34 cellular contexts compared by ENCODE assay signal in the genomic region with DNA sequence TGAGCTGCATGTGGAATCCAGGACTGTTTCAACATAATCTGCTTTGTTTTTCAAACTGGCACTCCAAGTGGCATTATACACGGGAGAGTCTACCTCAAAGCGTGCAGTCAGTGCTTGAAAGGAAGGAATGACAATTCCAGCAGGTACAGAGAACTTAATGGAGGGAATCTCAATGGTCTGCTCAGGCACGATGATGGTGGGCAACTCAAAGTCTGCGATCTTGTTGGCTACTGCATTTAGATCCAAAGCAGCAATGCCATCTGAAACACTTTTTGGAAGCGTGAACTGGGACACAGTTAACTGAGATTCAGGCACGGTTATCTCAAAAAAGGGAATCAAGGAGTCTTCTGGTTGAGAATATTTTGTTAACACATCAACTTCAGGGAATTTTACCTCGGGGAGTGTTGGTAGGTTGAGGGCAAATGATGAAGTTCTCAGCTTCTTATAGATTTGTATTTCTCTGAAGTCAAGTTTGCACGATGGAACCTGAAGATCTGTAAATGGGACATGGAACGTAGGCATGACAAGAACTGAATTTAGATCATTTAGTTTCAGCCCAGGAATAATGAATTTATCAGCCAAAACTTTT. TPM values are rescaled to one million over a fixed set of nuclear protein-coding genes. Genes with fewer than 3 reads are reported as not detected.
"Had no signal": no experiment of that assay in that cellular context is flagged by ENCODE, and none has a peak within 500 bp of the region (broad histone marks: within the 10 kb centered on the region; RNA-seq: fewer than 3 reads in every experiment).

No MANE protein-coding gene starts in this region.

- H3K36me3 Mint-ChIP-seq: activated CD4-positive, alpha-beta memory T cell treated with anti-CD3 and anti-CD28 coated beads for 36 hours; activated naive CD4-positive, alpha-beta T cell treated with anti-CD3 and anti-CD28 coated beads, Interleukin-2, amount 50 U/mL, for 72 hours; activated naive CD8-positive, alpha-beta T cell treated with anti-CD3 and anti-CD28 coated beads for 36 hours; brain had no signal

- H3K4me1 ChIP-seq: adrenal gland had no signal

- H3K9me3 Mint-ChIP-seq: activated B cell treated with CpG ODN at 0.5 μM for 24 hours; activated CD4-positive, alpha-beta memory T cell treated with anti-CD3 and anti-CD28 coated beads for 36 hours; activated CD4-positive, alpha-beta T cell treated with anti-CD3 and anti-CD28 coated beads, Interleukin-2, amount 10 ng/mL, durations not matched to agents 24 days and 14 days; activated CD8-positive, alpha-beta T cell treated with anti-CD3 and anti-CD28 coated beads for 36 hours; activated naive CD4-positive, alpha-beta T cell treated with anti-CD3 and anti-CD28 coated beads for 36 hours; activated naive CD4-positive, alpha-beta T cell treated with anti-CD3 and anti-CD28 coated beads, Interleukin-2, amount 50 U/mL, for 72 hours; activated naive CD8-positive, alpha-beta T cell treated with anti-CD3 and anti-CD28 coated beads for 36 hours; activated T-cell treated with anti-CD3 and anti-CD28 coated beads, Interleukin-2, amount 50 U/mL, for 4 hours; activated T-cell treated with anti-CD3 and anti-CD28 coated beads, Interleukin-2, amount 50 U/mL, for 72 hours; activated T-helper 1 cell treated with anti-CD3 and anti-CD28 coated beads, Interleukin-12 subunit alpha, Interleukin-12 subunit beta, Interleukin-2, Interleukin-4 antibody, amounts not matched to agents 30 ng/mL and 10 ng/mL and 1 ng/mL, durations not matched to agents 14 hours and 24 hours and 36 hours; activated T-helper 17 cell treated with anti-CD3 and anti-CD28 coated beads, Interleukin-2, amount 50 U/mL, for 72 hours; T-helper 1 cell treated with Interleukin-12 subunit alpha and Interleukin-12 subunit beta and Interleukin-4 antibody, amounts not matched to agents 30 μg/mL and 1 μg/mL, for 36 hours; T-helper 2 cell treated with Interferon-gamma antibody and Interleukin-4, amounts not matched to agents 5 μg/mL and 100 μg/mL, for 36 hours had no signal

- DNase-seq: activated B cell treated with CpG ODN at 0.5 μM for 24 hours; activated CD4-positive, alpha-beta memory T cell treated with anti-CD3 and anti-CD28 coated beads for 36 hours; activated CD4-positive, alpha-beta T cell treated with anti-CD3 and anti-CD28 coated beads for 4 hours; activated CD4-positive, alpha-beta T cell treated with anti-CD3 and anti-CD28 coated beads, Interleukin-2, amount 10 ng/mL, durations not matched to agents 24 days and 14 days; activated CD4-positive, alpha-beta T cell treated with anti-CD3 and anti-CD28 coated beads, Interleukin-2, amount 50 U/mL, for 1 hour; activated CD4-positive, alpha-beta T cell treated with anti-CD3 and anti-CD28 coated beads, Interleukin-2, amount 50 U/mL, for 4 hours; activated CD4-positive, CD25-positive, alpha-beta regulatory T cell treated with anti-CD3 and anti-CD28 coated beads, Interleukin-2, amount 50 U/mL, for 72 hours; activated CD8-positive, alpha-beta memory T cell treated with anti-CD3 and anti-CD28 coated beads, Interleukin-2, amount 50 U/mL, for 4 hours; activated CD8-positive, alpha-beta T cell treated with anti-CD3 and anti-CD28 coated beads for 36 hours; activated effector memory CD4-positive, alpha-beta T cell treated with anti-CD3 and anti-CD28 coated beads, Interleukin-2, amount 50 U/mL, for 16 hours; activated gamma-delta T cell treated with Interleukin-2 at 50 U/mL for 16 hours; activated naive CD4-positive, alpha-beta T cell; activated naive CD4-positive, alpha-beta T cell treated with anti-CD3 and anti-CD28 coated beads for 36 hours; activated naive CD4-positive, alpha-beta T cell treated with anti-CD3 and anti-CD28 coated beads, Interleukin-2, amount 50 U/mL, for 16 hours; activated naive CD8-positive, alpha-beta T cell treated with anti-CD3 and anti-CD28 coated beads for 36 hours; activated T-cell treated with anti-CD3 and anti-CD28 coated beads for 4 hours; activated T-cell treated with anti-CD3 and anti-CD28 coated beads, Interleukin-2, amount 50 U/mL, for 1 hour; activated T-cell treated with anti-CD3 and anti-CD28 coated beads, Interleukin-2, amount 50 U/mL, for 4 hours; activated T-cell treated with anti-CD3 and anti-CD28 coated beads, Interleukin-2, amount 50 U/mL, for 72 hours; adrenal gland; amniotic stem cell; aorta; central memory CD4-positive, alpha-beta T cell; T-helper 1 cell; T-helper 2 cell; T-helper 9 cell; WERI-Rb-1 had no signal

- H3K27ac ChIP-seq: adrenal gland, WERI-Rb-1 had no signal

- ATAC-seq: activated CD8-positive, alpha-beta T cell treated with anti-CD3 and anti-CD28 coated beads for 36 hours; activated naive CD4-positive, alpha-beta T cell treated with anti-CD3 and anti-CD28 coated beads, Interleukin-2, amount 50 U/mL, for 72 hours; activated T-cell treated with anti-CD3 and anti-CD28 coated beads, Interleukin-2, amount 50 U/mL, for 4 hours; activated T-cell treated with anti-CD3 and anti-CD28 coated beads, Interleukin-2, amount 50 U/mL, for 72 hours; activated T-helper 17 cell treated with anti-CD3 and anti-CD28 coated beads, Interleukin-2, amount 50 U/mL, for 72 hours had no signal

- H3K27me3 Mint-ChIP-seq: activated B cell treated with CpG ODN at 0.5 μM for 24 hours; activated CD8-positive, alpha-beta T cell treated with anti-CD3 and anti-CD28 coated beads for 36 hours had no signal

- H3K36me3 ChIP-seq: adrenal gland, WERI-Rb-1 had no signal

- H3K4me1 Mint-ChIP-seq: activated B cell treated with CpG ODN at 0.5 μM for 24 hours; activated CD4-positive, alpha-beta T cell treated with anti-CD3 and anti-CD28 coated beads, Interleukin-2, amount 10 ng/mL, durations not matched to agents 24 days and 14 days; activated naive CD8-positive, alpha-beta T cell treated with anti-CD3 and anti-CD28 coated beads for 36 hours; activated T-helper 17 cell treated with anti-CD3 and anti-CD28 coated beads, Interleukin-2, amount 50 U/mL, for 72 hours; brain had no signal

- H3K4me3 ChIP-seq: adrenal gland had no signal

- H3K9me3 ChIP-seq: adrenal gland had no signal

- H3K27ac Mint-ChIP-seq: activated B cell treated with CpG ODN at 0.5 μM for 24 hours; activated CD4-positive, alpha-beta memory T cell treated with anti-CD3 and anti-CD28 coated beads for 36 hours; activated CD4-positive, alpha-beta T cell treated with anti-CD3 and anti-CD28 coated beads, Interleukin-2, amount 10 ng/mL, durations not matched to agents 24 days and 14 days; activated CD8-positive, alpha-beta T cell treated with anti-CD3 and anti-CD28 coated beads for 36 hours; activated naive CD4-positive, alpha-beta T cell treated with anti-CD3 and anti-CD28 coated beads for 36 hours; activated naive CD4-positive, alpha-beta T cell treated with anti-CD3 and anti-CD28 coated beads, Interleukin-2, amount 50 U/mL, for 72 hours; activated naive CD8-positive, alpha-beta T cell treated with anti-CD3 and anti-CD28 coated beads for 36 hours; activated T-cell treated with anti-CD3 and anti-CD28 coated beads, Interleukin-2, amount 50 U/mL, for 72 hours; activated T-helper 1 cell treated with anti-CD3 and anti-CD28 coated beads, Interleukin-12 subunit alpha, Interleukin-12 subunit beta, Interleukin-2, Interleukin-4 antibody, amounts not matched to agents 30 ng/mL and 10 ng/mL and 1 ng/mL, durations not matched to agents 14 hours and 24 hours and 36 hours; activated T-helper 17 cell treated with anti-CD3 and anti-CD28 coated beads, Interleukin-2, amount 50 U/mL, for 72 hours; brain; T-helper 1 cell treated with Interleukin-12 subunit alpha and Interleukin-12 subunit beta and Interleukin-4 antibody, amounts not matched to agents 30 μg/mL and 1 μg/mL, for 36 hours; T-helper 2 cell treated with Interferon-gamma antibody and Interleukin-4, amounts not matched to agents 5 μg/mL and 100 μg/mL, for 36 hours had no signal

- H3K4me3 Mint-ChIP-seq: activated B cell treated with CpG ODN at 0.5 μM for 24 hours; activated CD4-positive, alpha-beta memory T cell treated with anti-CD3 and anti-CD28 coated beads for 36 hours; activated CD4-positive, alpha-beta T cell treated with anti-CD3 and anti-CD28 coated beads, Interleukin-2, amount 10 ng/mL, durations not matched to agents 24 days and 14 days; activated CD8-positive, alpha-beta T cell treated with anti-CD3 and anti-CD28 coated beads for 36 hours; activated naive CD4-positive, alpha-beta T cell treated with anti-CD3 and anti-CD28 coated beads for 36 hours; activated naive CD8-positive, alpha-beta T cell treated with anti-CD3 and anti-CD28 coated beads for 36 hours; activated T-cell treated with anti-CD3 and anti-CD28 coated beads, Interleukin-2, amount 50 U/mL, for 4 hours; activated T-cell treated with anti-CD3 and anti-CD28 coated beads, Interleukin-2, amount 50 U/mL, for 72 hours; activated T-helper 1 cell treated with anti-CD3 and anti-CD28 coated beads, Interleukin-12 subunit alpha, Interleukin-12 subunit beta, Interleukin-2, Interleukin-4 antibody, amounts not matched to agents 30 ng/mL and 10 ng/mL and 1 ng/mL, durations not matched to agents 14 hours and 24 hours and 36 hours; activated T-helper 17 cell treated with anti-CD3 and anti-CD28 coated beads, Interleukin-2, amount 50 U/mL, for 72 hours; brain; T-helper 1 cell treated with Interleukin-12 subunit alpha and Interleukin-12 subunit beta and Interleukin-4 antibody, amounts not matched to agents 30 μg/mL and 1 μg/mL, for 36 hours; T-helper 2 cell treated with Interferon-gamma antibody and Interleukin-4, amounts not matched to agents 5 μg/mL and 100 μg/mL, for 36 hours had no signal

RNA-seq across cellular contexts. Expression of a gene that starts 38.7 kb away (rescaled TPM):
- total RNA-seq: activated B cell treated with CpG ODN at 0.5 μM for 24 hours; activated CD4-positive, alpha-beta memory T cell treated with anti-CD3 and anti-CD28 coated beads for 36 hours; activated CD4-positive, alpha-beta T cell treated with anti-CD3 and anti-CD28 coated beads, Interleukin-2, amount 10 ng/mL, durations not matched to agents 24 days and 14 days; activated CD8-positive, alpha-beta memory T cell treated with anti-CD3 and anti-CD28 coated beads for 36 hours; activated CD8-positive, alpha-beta T cell treated with anti-CD3 and anti-CD28 coated beads for 36 hours; activated naive CD4-positive, alpha-beta T cell treated with anti-CD3 and anti-CD28 coated beads for 36 hours; activated naive CD4-positive, alpha-beta T cell treated with anti-CD3 and anti-CD28 coated beads, Interleukin-2, amount 50 U/mL, for 72 hours; activated naive CD8-positive, alpha-beta T cell treated with anti-CD3 and anti-CD28 coated beads for 36 hours; activated T-cell treated with anti-CD3 and anti-CD28 coated beads, Interleukin-2, amount 50 U/mL, for 72 hours; activated T-helper 1 cell treated with anti-CD3 and anti-CD28 coated beads, Interleukin-12 subunit alpha, Interleukin-12 subunit beta, Interleukin-2, Interleukin-4 antibody, amounts not matched to agents 30 ng/mL and 10 ng/mL and 1 ng/mL, durations not matched to agents 14 hours and 24 hours and 36 hours; activated T-helper 17 cell treated with anti-CD3 and anti-CD28 coated beads, Interleukin-2, amount 50 U/mL, for 72 hours had no signal
